1 cellular context compared by ENCODE assay signal in genomic region chr6:26225848-26226590, GRCh38.
TF ChIP-seq lines count a peak whose summit lies in the region.

No MANE protein-coding gene starts in this region.

TF ChIP-seq in HEK293, 187 proteins besides CTCF, POLR2A, EP300 and RAD21 (continued from another document and continues in another):
- TF ChIP-seq TSHZ1 (tag by site-specific recombination; IDR thresholded peaks at IDR 0.05; ENCODE audit: borderline replicate concordance) (no peak), ZNF513 (tag by site-specific recombination; IDR thresholded peaks at IDR 0.05) (no peak), ZNF211 (tag by site-specific recombination; IDR thresholded peaks at IDR 0.05; ENCODE audit: low read depth) (no peak), ZNF266 (tag by site-specific recombination; IDR thresholded peaks at IDR 0.05; ENCODE audit: low read depth) (peak; percentile 60; the same call in 1 of the 2 replicates), ZNF138 (tag by site-specific recombination; IDR thresholded peaks at IDR 0.05; ENCODE audit: borderline replicate concordance) (0 out of 2 replicates have a peak, but pooled peaks have one; percentile 14), ZNF121 (tag by site-specific recombination; IDR thresholded peaks at IDR 0.05) (0 out of 2 replicates have a peak, but pooled peaks have one; percentile 27), ZBTB26 (tag by site-specific recombination; optimal IDR thresholded peaks at IDR 0.05) (no peak), INSM2 (tag by site-specific recombination; IDR thresholded peaks at IDR 0.05) (no peak), ZNF404 (tag by site-specific recombination; IDR thresholded peaks at IDR 0.05) (peak; percentile 65; the same call in 1 of the 2 replicates), REST (tag by site-specific recombination; IDR thresholded peaks at IDR 0.05) (peak; percentile 64; the same call in 1 of the 2 replicates), HOXA7 (CRISPR knock-in tag; IDR thresholded peaks at IDR 0.05; ENCODE audit: borderline replicate concordance) (no peak), ZNF280C (tag by site-specific recombination; IDR thresholded peaks at IDR 0.05) (no peak), ZFP69B (tag by site-specific recombination; IDR thresholded peaks at IDR 0.05) (no peak), ZNF18 (tag by site-specific recombination; IDR thresholded peaks at IDR 0.05) (no peak), SP3 (tag by site-specific recombination; IDR thresholded peaks at IDR 0.05) (no peak), ZNF623 (tag by site-specific recombination; IDR thresholded peaks at IDR 0.05) (peak; percentile 75), ZNF2 (tag by site-specific recombination; IDR thresholded peaks at IDR 0.05) (no peak), ZBTB21 (tag by site-specific recombination; IDR thresholded peaks at IDR 0.05) (peak; percentile 34; the same call in 1 of the 2 replicates), ZNF140 (tag by site-specific recombination; IDR thresholded peaks at IDR 0.05) (peak; percentile 80; the same call in 1 of the 2 replicates), SALL2 (tag by site-specific recombination; IDR thresholded peaks at IDR 0.05; ENCODE audit: borderline replicate concordance) (no peak), ZNF624 (tag by site-specific recombination; IDR thresholded peaks at IDR 0.05) (no peak), FEZF1 (tag by site-specific recombination; IDR thresholded peaks at IDR 0.05) (no peak), ZNF560 (tag by site-specific recombination; IDR thresholded peaks at IDR 0.05; ENCODE audit: borderline replicate concordance) (peak; percentile 66; the same call in 1 of the 2 replicates), ZNF510 (tag by site-specific recombination; IDR thresholded peaks at IDR 0.05; ENCODE audit: insufficient replicate concordance) (peak; percentile 59), ZNF19 (tag by site-specific recombination; IDR thresholded peaks at IDR 0.05; ENCODE audit: low read depth) (peak; percentile 62; the same call in 1 of the 2 replicates), ZNF654 (tag by site-specific recombination; IDR thresholded peaks at IDR 0.05; ENCODE audit: low read depth) (peak; percentile 41), ZNF248 (tag by site-specific recombination; IDR thresholded peaks at IDR 0.05) (no peak), ZBTB20 (tag by site-specific recombination; IDR thresholded peaks at IDR 0.05) (no peak), ZNF292 (tag by site-specific recombination; IDR thresholded peaks at IDR 0.05; ENCODE audit: borderline replicate concordance, low read depth) (0 out of 2 replicates have a peak, but pooled peaks have one; percentile 56), OVOL3 (tag by site-specific recombination; IDR thresholded peaks at IDR 0.05) (peak; percentile 58; the same call in 1 of the 2 replicates), ZNF645 (tag by site-specific recombination; IDR thresholded peaks at IDR 0.05) (no peak), ZNF488 (tag by site-specific recombination; IDR thresholded peaks at IDR 0.05) (no peak), ZNF354C (tag by site-specific recombination; IDR thresholded peaks at IDR 0.05; ENCODE audit: borderline replicate concordance, low read depth) (0 out of 2 replicates have a peak, but pooled peaks have one; percentile 64), ZNF132 (tag by site-specific recombination; IDR thresholded peaks at IDR 0.05; ENCODE audit: borderline replicate concordance) (no peak), ZNF629 (tag by site-specific recombination; IDR thresholded peaks at IDR 0.05) (peak; percentile 49; the same call in 1 of the 2 replicates), RBAK (tag by site-specific recombination; IDR thresholded peaks at IDR 0.05) (0 out of 2 replicates have a peak, but pooled peaks have one; percentile 60), ZNF692 (tag by site-specific recombination; IDR thresholded peaks at IDR 0.05) (no peak), ZNF274 (IDR thresholded peaks at IDR 0.05; ENCODE audit: low read length) (no peak), ZNF274 (tag by site-specific recombination; IDR thresholded peaks at IDR 0.05; ENCODE audit: borderline replicate concordance) (no peak), ZNF571 (tag by site-specific recombination; IDR thresholded peaks at IDR 0.05) (no peak), ZNF555 (tag by site-specific recombination; conservative IDR thresholded peaks at IDR 0.05) (no peak; the same call in 1 of the 2 replicates), ZNF394 (tag by site-specific recombination; IDR thresholded peaks at IDR 0.05; ENCODE audit: borderline replicate concordance) (peak; percentile 96)
